Comparison of ENCODE assay signal across 8 cellular contexts in the genomic region with DNA sequence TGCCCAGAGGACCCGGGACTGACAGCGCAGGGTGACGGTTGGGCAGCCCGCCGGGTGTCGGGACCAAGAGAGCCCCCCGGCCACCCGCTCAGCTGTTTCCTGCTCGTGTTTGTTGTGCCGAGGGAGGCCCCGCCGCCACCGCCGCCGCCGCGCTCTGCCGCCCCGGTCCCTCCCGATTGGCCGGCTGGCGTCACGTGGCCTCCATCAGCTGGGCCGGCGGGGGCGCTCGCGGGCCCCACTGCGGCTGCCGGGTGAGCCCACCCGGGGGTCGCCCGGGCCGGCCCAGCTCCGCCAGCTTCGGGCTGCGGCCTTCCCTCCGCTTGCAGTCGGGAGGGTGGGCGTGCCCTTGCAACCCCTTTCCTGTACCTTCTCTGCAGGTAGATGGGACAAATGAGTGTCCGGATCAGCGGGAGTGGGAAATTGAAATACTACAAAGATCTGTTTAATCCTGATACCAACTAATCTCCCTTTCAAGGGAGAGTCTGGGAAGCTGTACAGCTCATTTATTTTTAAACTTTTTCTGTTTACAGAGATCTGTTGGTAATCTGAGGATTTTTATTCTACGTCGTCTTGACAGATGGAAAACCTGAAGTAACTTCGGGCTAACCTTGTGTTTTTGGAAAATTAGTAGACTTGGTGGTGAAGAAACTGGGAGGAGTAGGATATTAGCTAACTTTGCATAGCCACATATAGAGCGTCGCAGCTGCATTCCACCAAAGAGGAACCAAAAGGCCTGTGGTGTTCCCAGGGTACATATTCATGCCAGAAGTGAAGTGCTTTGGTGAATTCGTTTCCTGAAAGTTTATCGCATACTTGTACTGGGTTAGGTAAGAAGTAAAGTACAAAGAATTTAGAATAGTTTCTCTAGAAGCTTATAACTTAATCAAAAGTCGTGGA. TPM values are rescaled to one million over a fixed set of nuclear protein-coding genes. Genes with fewer than 3 reads are reported as not detected.
A peak's percentile ranks its signal among the peaks of the same experiment; 100 is the strongest.
DNase-seq lines count a peak whose midpoint lies in the region; TF ChIP-seq lines count a peak whose summit lies in the region.

No MANE protein-coding gene starts in this region.

- H3F3A ChIP-seq in neural cell (ENCODE audit: insufficient read depth, low read length, poor library complexity, severe bottlenecking) = peaks cover 8% of the 10 kb centered on the region

- intact Hi-C loops in stomach (cut with DNase I; ENCODE audit: low total_unique reads) = no loop called here

- H3K27me3 ChIP-seq in neural cell (ENCODE audit: insufficient read depth, low read depth, low read length) (no peaks in the 10 kb centered on the region), stomach (no peaks in the 10 kb centered on the region)

- H3K9ac ChIP-seq in neural cell (ENCODE audit: low read length) = peak overlapping the region; percentile 99

- no peaks in the 10 kb centered on the region for H3K9me2 ChIP-seq in neural cell (ENCODE audit: insufficient read depth, low read length)

- H3K4me2 ChIP-seq in neural cell (ENCODE audit: low read length) = peak overlapping the region; percentile 89

- TF ChIP-seq POLR2A in stomach (IDR thresholded peaks at IDR 0.05) = no peak

- H2AFZ ChIP-seq in neural cell (ENCODE audit: low read depth, low read length) = peak overlapping the region; percentile 54

- TF ChIP-seq CTCF in fibroblast of villous mesenchyme (IDR thresholded peaks at IDR 0.05; ENCODE audit: insufficient read depth, low read depth, low read length) = peak; percentile 29
- peak; percentile 84 for TF ChIP-seq CTCF in neural cell (IDR thresholded peaks at IDR 0.05; ENCODE audit: poor library complexity, severe bottlenecking)
- TF ChIP-seq CTCF in stomach (IDR thresholded peaks at IDR 0.05) = peak in 3 of 7 experiments; percentile 33 to 56 (median 45)

- H3K9me3 ChIP-seq in neural cell (ENCODE audit: low read length) (no peaks in the 10 kb centered on the region), stomach (no peaks in the 10 kb centered on the region)

- H3K36me3 ChIP-seq in neural cell (ENCODE audit: insufficient read depth, low read length) = no peaks in the 10 kb centered on the region
- peaks cover 0 to 22% (median 9%) of the 10 kb centered on the region in 4 donors for H3K36me3 ChIP-seq in stomach

- H3K4me3 ChIP-seq in fibroblast of villous mesenchyme (ENCODE audit: low read depth, low read length) (peak overlapping the region; percentile 82), neural cell (ENCODE audit: low read length) (peak overlapping the region; percentile 83), stomach (peak overlapping the region; percentile 79 to 97 (median 89))

- TF ChIP-seq RAD21 in neural cell (conservative IDR thresholded peaks at IDR 0.05) = peak; percentile 39

- TF ChIP-seq EP300 in neural cell (conservative IDR thresholded peaks at IDR 0.05; ENCODE audit: poor library complexity, severe bottlenecking) (peak; percentile 56), stomach (IDR thresholded peaks at IDR 0.05) (no peak)

- H4K20me1 ChIP-seq in neural cell (ENCODE audit: insufficient read depth) = peaks cover 7% of the 10 kb centered on the region

- DNase-seq in AML-193 (lab: John Stamatoyannopoulos, UW) (peak; percentile 72 to 74), GM19238 (ENCODE audit: insufficient read length, low spot score) (peak; percentile 75), HT1080 (ENCODE audit: low read depth) (peak; percentile 52), RKO (ENCODE audit: low spot score) (peak; percentile 70), fibroblast of villous mesenchyme (ENCODE audit: low read depth) (peak; percentile 67), stomach (peak; percentile 84)
- DNase-seq in activated effector memory CD4-positive, alpha-beta T cell treated with anti-CD3 and anti-CD28 coated beads, Interleukin-2, amount 50 U/mL, for 16 hours = peak; percentile 93

- peaks cover 32 to 61% (median 51%) of the 10 kb centered on the region in 4 donors for H3K4me1 ChIP-seq in stomach

- peak overlapping the region; percentile 91 for H3K27ac ChIP-seq in neural cell (ENCODE audit: low read length)
- H3K27ac ChIP-seq in stomach = peak overlapping the region; percentile 93 to 100 (median 99)

- 4 to 13% (median 6%) methylated on average over 17 to 50 of the region's 50 CpGs for WGBS in stomach, 5 donors

- H3K79me2 ChIP-seq in neural cell (replicated peaks; ENCODE audit: insufficient read depth, low read length) = peaks cover 23% of the 10 kb centered on the region

TF ChIP-seq in neural cell, 6 proteins besides CTCF, POLR2A, EP300 and RAD21:
- TF ChIP-seq TAF1 (IDR thresholded peaks at IDR 0.05; ENCODE audit: low read depth) = peak; percentile 61
- TF ChIP-seq, protein P1, sequence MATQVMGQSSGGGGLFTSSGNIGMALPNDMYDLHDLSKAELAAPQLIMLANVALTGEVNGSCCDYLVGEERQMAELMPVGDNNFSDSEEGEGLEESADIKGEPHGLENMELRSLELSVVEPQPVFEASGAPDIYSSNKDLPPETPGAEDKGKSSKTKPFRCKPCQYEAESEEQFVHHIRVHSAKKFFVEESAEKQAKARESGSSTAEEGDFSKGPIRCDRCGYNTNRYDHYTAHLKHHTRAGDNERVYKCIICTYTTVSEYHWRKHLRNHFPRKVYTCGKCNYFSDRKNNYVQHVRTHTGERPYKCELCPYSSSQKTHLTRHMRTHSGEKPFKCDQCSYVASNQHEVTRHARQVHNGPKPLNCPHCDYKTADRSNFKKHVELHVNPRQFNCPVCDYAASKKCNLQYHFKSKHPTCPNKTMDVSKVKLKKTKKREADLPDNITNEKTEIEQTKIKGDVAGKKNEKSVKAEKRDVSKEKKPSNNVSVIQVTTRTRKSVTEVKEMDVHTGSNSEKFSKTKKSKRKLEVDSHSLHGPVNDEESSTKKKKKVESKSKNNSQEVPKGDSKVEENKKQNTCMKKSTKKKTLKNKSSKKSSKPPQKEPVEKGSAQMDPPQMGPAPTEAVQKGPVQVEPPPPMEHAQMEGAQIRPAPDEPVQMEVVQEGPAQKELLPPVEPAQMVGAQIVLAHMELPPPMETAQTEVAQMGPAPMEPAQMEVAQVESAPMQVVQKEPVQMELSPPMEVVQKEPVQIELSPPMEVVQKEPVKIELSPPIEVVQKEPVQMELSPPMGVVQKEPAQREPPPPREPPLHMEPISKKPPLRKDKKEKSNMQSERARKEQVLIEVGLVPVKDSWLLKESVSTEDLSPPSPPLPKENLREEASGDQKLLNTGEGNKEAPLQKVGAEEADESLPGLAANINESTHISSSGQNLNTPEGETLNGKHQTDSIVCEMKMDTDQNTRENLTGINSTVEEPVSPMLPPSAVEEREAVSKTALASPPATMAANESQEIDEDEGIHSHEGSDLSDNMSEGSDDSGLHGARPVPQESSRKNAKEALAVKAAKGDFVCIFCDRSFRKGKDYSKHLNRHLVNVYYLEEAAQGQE (IDR thresholded peaks at IDR 0.05; ENCODE audit: borderline replicate concordance) = peak; percentile 66
- peak; percentile 41 for TF ChIP-seq SMC3 (conservative IDR thresholded peaks at IDR 0.05; ENCODE audit: poor library complexity)
- peak; percentile 97 for TF ChIP-seq POLR2AphosphoS5 (IDR thresholded peaks at IDR 0.05)
- no peak for TF ChIP-seq MXI1 (conservative IDR thresholded peaks at IDR 0.05; ENCODE audit: poor library complexity, severe bottlenecking)
- no peak for TF ChIP-seq EZH2 (IDR thresholded peaks at IDR 0.05; ENCODE audit: borderline replicate concordance, insufficient read depth, low read length, poor library complexity, severe bottlenecking)

RNA-seq across cellular contexts. Expression of gene YPEL5, which starts 1.2 kb away (rescaled TPM):
- total RNA-seq in HT1080 (2014; rRNA removed; shearing (Covaris generic)) = 17.0 and 25.5 TPM in 2 replicates
- polyA plus RNA-seq in HT1080 (2015; cell fraction: cytosol; rRNA removed) = 39.6 and 50.1 TPM in 2 replicates
- 38.6 and 40.8 TPM in 2 replicates for polyA plus RNA-seq in HT1080 (2015; cell fraction: nucleus; rRNA removed)
- 61.2 and 66.1 TPM in 2 replicates for total RNA-seq in fibroblast of villous mesenchyme
- 111 and 130 TPM in 2 replicates for polyA plus RNA-seq in neural cell
- 125 and 133 TPM in 2 replicates for polyA minus RNA-seq in neural cell
- total RNA-seq in stomach = 100 to 1,000 TPM in 2 of 5 donors, 10 to 100 TPM in 3; 17.7 to 192 (median 72.4) TPM
- polyA plus RNA-seq in stomach = 100 to 1,000 TPM in 1 of 3 donors, 10 to 100 TPM in 2; 53.6 to 103 (median 63.4) TPM

Comparison
In these comparisons a context has a peak if more than half of its experiments do, and no peak if none do; other contexts are left out.
1. Peak in every context shown above with its lines: DNase-seq, H3K4me3 ChIP-seq and H3K27ac ChIP-seq.